8 cellular contexts compared by ENCODE assay signal in the genomic region with DNA sequence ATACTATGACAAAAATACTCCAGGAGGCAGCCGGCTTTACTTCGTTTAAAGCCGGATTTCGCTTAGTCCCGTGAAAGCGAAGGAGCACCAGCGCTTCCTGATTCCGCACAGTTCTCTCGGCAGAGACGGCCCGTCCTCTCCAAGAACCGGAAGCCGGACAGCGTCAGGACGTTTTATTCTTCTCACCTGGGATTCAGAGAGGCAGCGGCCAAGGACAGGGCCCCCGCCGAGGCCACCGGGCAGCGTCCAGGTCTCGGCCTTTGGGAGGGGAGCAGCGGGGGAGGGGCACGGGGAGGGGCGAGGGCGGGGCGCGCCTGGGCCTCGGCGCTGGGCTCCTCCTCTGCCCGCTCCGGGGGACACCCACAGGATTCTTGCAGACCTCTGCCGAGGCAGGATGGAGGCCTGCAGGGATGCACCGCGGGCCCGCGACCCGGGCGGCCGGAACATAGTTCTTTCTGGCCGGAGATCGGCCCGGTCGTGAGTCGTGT. TPM values are rescaled to one million over a fixed set of nuclear protein-coding genes. Genes with fewer than 3 reads are reported as not detected.
DNase-seq lines count a peak whose midpoint lies in the region; ATAC-seq and TF ChIP-seq lines count a peak whose summit lies in the region.

No MANE protein-coding gene starts in this region.

- TF ChIP-seq CTCF in C4-2B (conservative IDR thresholded peaks at IDR 0.05) (no peak), esophagus muscularis mucosa (IDR thresholded peaks at IDR 0.05) (no peak), transverse colon (IDR thresholded peaks at IDR 0.05) (no peak)

- DNase-seq in Kasumi-1 (lab: John Stamatoyannopoulos, UW): peak; percentile 67 to 73
- peak; percentile 78 to 82 for DNase-seq in activated T-cell treated with anti-CD3 and anti-CD28 coated beads, Interleukin-2, amount 50 U/mL, for 48 hours
- DNase-seq in esophagus muscularis mucosa (ENCODE audit: extremely low spot score): no peak
- DNase-seq in mucosa of gallbladder (ENCODE audit: low spot score): peak; percentile 50
- DNase-seq in transverse colon: peak; percentile 81
- no peak for DNase-seq in NCI-H82 treated with DMSO at 0.1 percent for 48 hours (lab: John Stamatoyannopoulos, UW; ENCODE audit: unreplicated experiment)

- TF ChIP-seq POLR2A in esophagus muscularis mucosa (IDR thresholded peaks at IDR 0.05; ENCODE audit: low read depth) (no peak), transverse colon (IDR thresholded peaks at IDR 0.05) (peak; percentile 67)

- peak overlapping the region; percentile 69 for H3K27ac ChIP-seq in C4-2B
- H3K27ac ChIP-seq in esophagus muscularis mucosa (replicated peaks in 1 of 4): peak overlapping the region; percentile 81 to 98 (median 86)
- H3K27ac ChIP-seq in transverse colon: peak overlapping the region; percentile 89 to 99 (median 94)

- H3K9me3 ChIP-seq in esophagus muscularis mucosa (no peaks in the 10 kb centered on the region), transverse colon (no peaks in the 10 kb centered on the region)

- TF ChIP-seq EP300 in esophagus muscularis mucosa (IDR thresholded peaks at IDR 0.05): no peak
- no peak for TF ChIP-seq EP300 in transverse colon (IDR thresholded peaks at IDR 0.05; ENCODE audit: low read depth)

- in situ Hi-C loops in transverse colon (cut with MboI; ENCODE audit: low pct_ligation_motif_present in 1 of 4, low pct_unique_long_range_greater_than_20kb in 1 of 4, low sequenced_read_pairs in 3 of 4): no loop called here

- H3K4me1 ChIP-seq in esophagus muscularis mucosa: peaks cover 40 to 75% (median 60%) of the 10 kb centered on the region in 4 donors
- H3K4me1 ChIP-seq in transverse colon: peaks cover 27 to 50% (median 44%) of the 10 kb centered on the region in 4 donors

- H3K36me3 ChIP-seq in esophagus muscularis mucosa (peaks cover 0 to 8% (median 4%) of the 10 kb centered on the region in 4 donors), transverse colon (no peaks in the 10 kb centered on the region)

- 3% methylated on average over 20 of the region's 44 CpGs for WGBS in esophagus muscularis mucosa
- WGBS in transverse colon (ENCODE audit: low coverage in 1 of 2), 2 donors: 0 to 4% methylated on average over 4 to 44 of the region's 44 CpGs

- no peak for ATAC-seq in HG03432 (IDR thresholded peaks at IDR 0.05; ENCODE audit: unreplicated experiment)

- intact Hi-C loops in esophagus muscularis mucosa (cut with DNase I) (no loop called here), transverse colon (cut with DNase I; ENCODE audit: low total_unique reads) (no loop called here)

- H3K27me3 ChIP-seq in esophagus muscularis mucosa (no peaks in the 10 kb centered on the region), transverse colon (no peaks in the 10 kb centered on the region)

- peak overlapping the region; percentile 52 to 66 (median 59) for H3K4me3 ChIP-seq in esophagus muscularis mucosa
- H3K4me3 ChIP-seq in transverse colon: peak overlapping the region; percentile 31 to 58 (median 44)

RNA-seq across cellular contexts. Expression of a gene that starts 2.8 kb away (rescaled TPM):
- 10 to 100 TPM; 48.9 to 61.6 (median 55.7) TPM for total RNA-seq in esophagus muscularis mucosa
- total RNA-seq in mucosa of gallbladder: 61.1 TPM
- total RNA-seq in transverse colon: 100 to 1,000 TPM in 1 of 4 donors, 10 to 100 TPM in 3; 68.3 to 135 (median 88.0) TPM

RNA-seq across cellular contexts. Expression of a gene that starts 8.9 kb away (rescaled TPM):
- total RNA-seq in esophagus muscularis mucosa (10 to 100 TPM; 22.4 to 30.1 (median 25.6) TPM), mucosa of gallbladder (32.9 TPM), transverse colon (10 to 100 TPM; 29.5 to 34.1 (median 31.7) TPM)

RNA-seq across cellular contexts. Expression of a gene that starts 23.4 kb away (rescaled TPM):
- total RNA-seq in esophagus muscularis mucosa (1 to 10 TPM; 2.2 to 5.2 (median 2.7) TPM), mucosa of gallbladder (19.8 TPM), transverse colon (10 to 100 TPM in 1 of 4 donors, 1 to 10 TPM in 3; 2.8 to 32.9 (median 4.6) TPM)

Comparison
In these comparisons a context has a peak if more than half of its experiments do, and no peak if none do; other contexts are left out.
1. DNase-seq: peak in Kasumi-1 (2 of 2), activated T-cell treated with anti-CD3 and anti-CD28 coated beads, Interleukin-2, amount 50 U/mL, for 48 hours (2 of 2), mucosa of gallbladder (single experiment) and transverse colon (single experiment); none in esophagus muscularis mucosa (single experiment) and NCI-H82 treated with DMSO at 0.1 percent for 48 hours (single experiment).
2. Peak in every context shown above with its lines, with median percentiles within 50 percentile points of each other: H3K27ac ChIP-seq.